In the genomic region with DNA sequence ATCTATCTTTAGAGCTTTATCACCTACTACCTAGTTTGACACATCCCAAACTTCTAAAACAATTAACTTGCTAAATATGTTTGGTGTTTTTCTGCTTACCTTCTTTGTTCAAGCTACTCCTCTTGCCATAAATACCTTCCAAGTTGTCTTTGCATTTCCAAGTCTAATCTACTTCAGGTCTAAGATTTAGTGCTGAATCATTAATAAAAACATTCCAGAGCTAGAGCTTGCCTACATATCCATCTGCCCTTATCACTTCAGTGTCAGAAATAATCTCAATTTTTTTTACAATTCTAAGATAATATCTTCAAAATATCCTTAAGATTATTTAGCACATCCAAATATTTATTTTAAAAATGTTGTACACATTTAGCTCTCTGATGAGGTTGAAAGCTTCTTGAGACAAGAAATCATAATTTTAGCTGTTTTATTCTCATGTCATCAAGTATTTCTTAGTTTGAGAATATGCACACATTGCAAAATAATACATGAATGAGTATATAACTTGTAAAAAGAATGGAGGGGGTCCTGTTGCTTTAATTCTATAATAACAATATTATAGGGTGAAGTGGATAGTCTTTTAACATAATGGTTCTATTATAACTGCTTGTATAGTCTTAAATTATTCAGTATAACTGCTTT, we compare ENCODE assay signal across 19 cellular contexts.
"Had no signal": no experiment of that assay in that cellular context is flagged by ENCODE, and none has a peak within 500 bp of the region (broad histone marks: within the 10 kb centered on the region; RNA-seq: fewer than 3 reads in every experiment).

No MANE protein-coding gene starts in this region.

- H3K27me3 ChIP-seq: gastrocnemius medialis, left lung, transverse colon, vagina had no signal

- H3K27ac ChIP-seq: coronary artery, gastrocnemius medialis, left lung, transverse colon, vagina had no signal

- H3K4me1 ChIP-seq: gastrocnemius medialis, left lung, transverse colon, vagina had no signal

- DNase-seq: activated CD4-positive, alpha-beta memory T cell treated with anti-CD3 and anti-CD28 coated beads, Interleukin-2, amount 10 ng/mL, durations not matched to agents 7 days and 5 days; activated CD4-positive, alpha-beta T cell treated with anti-CD3 and anti-CD28 coated beads for 48 hours; activated CD4-positive, CD25-positive, alpha-beta regulatory T cell; activated CD8-positive, alpha-beta memory T cell treated with anti-CD3 and anti-CD28 coated beads, Interleukin-2, amount 10 ng/mL, durations not matched to agents 7 days and 5 days; amniotic stem cell; caudate nucleus; gastrocnemius medialis; head of caudate nucleus; left lung; midbrain; nephron progenitor cell; occipital lobe; T-helper 9 cell; transverse colon had no signal

- H3K36me3 ChIP-seq: gastrocnemius medialis, left lung, transverse colon, vagina had no signal

- H3K27ac Mint-ChIP-seq: activated CD4-positive, alpha-beta memory T cell treated with anti-CD3 and anti-CD28 coated beads, Interleukin-2, amount 10 ng/mL, durations not matched to agents 7 days and 5 days; activated CD8-positive, alpha-beta memory T cell treated with anti-CD3 and anti-CD28 coated beads, Interleukin-2, amount 10 ng/mL, durations not matched to agents 7 days and 5 days; activated naive CD8-positive, alpha-beta T cell; nephron progenitor cell; progenitor cell of endocrine pancreas; stimulated activated naive CD8-positive, alpha-beta T cell treated with anti-CD3 and anti-CD28 coated beads, Interleukin-15, Interleukin-2, amounts not matched to agents 100 ng/mL and 50 ng/mL, for 24 hours had no signal

- H3K4me3 ChIP-seq: coronary artery, gastrocnemius medialis, left lung, transverse colon, vagina had no signal

- H3K27me3 Mint-ChIP-seq: activated CD4-positive, alpha-beta memory T cell treated with anti-CD3 and anti-CD28 coated beads, Interleukin-2, amount 10 ng/mL, durations not matched to agents 7 days and 5 days; activated CD8-positive, alpha-beta memory T cell treated with anti-CD3 and anti-CD28 coated beads, Interleukin-2, amount 10 ng/mL, durations not matched to agents 7 days and 5 days; activated naive CD8-positive, alpha-beta T cell; progenitor cell of endocrine pancreas; stimulated activated naive CD8-positive, alpha-beta T cell treated with anti-CD3 and anti-CD28 coated beads, Interleukin-15, Interleukin-2, amounts not matched to agents 100 ng/mL and 50 ng/mL, for 24 hours had no signal

- H3K4me3 Mint-ChIP-seq: activated CD4-positive, alpha-beta memory T cell treated with anti-CD3 and anti-CD28 coated beads, Interleukin-2, amount 10 ng/mL, durations not matched to agents 7 days and 5 days; activated CD8-positive, alpha-beta memory T cell treated with anti-CD3 and anti-CD28 coated beads, Interleukin-2, amount 10 ng/mL, durations not matched to agents 7 days and 5 days; activated naive CD8-positive, alpha-beta T cell; nephron progenitor cell; stimulated activated naive CD8-positive, alpha-beta T cell treated with anti-CD3 and anti-CD28 coated beads, Interleukin-15, Interleukin-2, amounts not matched to agents 100 ng/mL and 50 ng/mL, for 24 hours had no signal

- H3K4me1 Mint-ChIP-seq: activated CD4-positive, alpha-beta memory T cell treated with anti-CD3 and anti-CD28 coated beads, Interleukin-2, amount 10 ng/mL, durations not matched to agents 7 days and 5 days; activated CD8-positive, alpha-beta memory T cell treated with anti-CD3 and anti-CD28 coated beads, Interleukin-2, amount 10 ng/mL, durations not matched to agents 7 days and 5 days had no signal

- H3K36me3 Mint-ChIP-seq: activated CD8-positive, alpha-beta memory T cell treated with anti-CD3 and anti-CD28 coated beads, Interleukin-2, amount 10 ng/mL, durations not matched to agents 7 days and 5 days; activated naive CD8-positive, alpha-beta T cell had no signal

- ATAC-seq: activated CD8-positive, alpha-beta memory T cell treated with anti-CD3 and anti-CD28 coated beads, Interleukin-2, amount 10 ng/mL, durations not matched to agents 7 days and 5 days; gastrocnemius medialis; left lung had no signal

- H3K9me3 ChIP-seq: gastrocnemius medialis, transverse colon, vagina had no signal
